Comparison of ENCODE assay signal across 3 cellular contexts in genomic region chr3:22392286-22392685, GRCh38.
"Had no signal": no experiment of that assay in that cellular context is flagged by ENCODE, and none has a peak within 500 bp of the region (broad histone marks: within the 10 kb centered on the region; RNA-seq: fewer than 3 reads in every experiment).

No MANE protein-coding gene starts in this region.

- ATAC-seq: GM12878 had no signal

- H3K4me3 ChIP-seq: GM12878 had no signal

- DNase-seq: GDM1, GF-D8 had no signal
